ENCODE assay signal across 18 cellular contexts in genomic region chr4:148200960-148201359, GRCh38.
DNase-seq lines count a peak whose midpoint lies in the region; ATAC-seq, FAIRE-seq and TF ChIP-seq lines count a peak whose summit lies in the region.
"Had no signal": no experiment of that assay in that cellular context is flagged by ENCODE, and none has a peak within 500 bp of the region (broad histone marks: within the 10 kb centered on the region; RNA-seq: fewer than 3 reads in every experiment).

No MANE protein-coding gene starts in this region.

- no peaks in the 10 kb centered on the region for H3K9me3 ChIP-seq in HepG2 (ENCODE audit: low read length)
- no peaks in the 10 kb centered on the region for H3K9me3 ChIP-seq in right lobe of liver
- H3K9me3 ChIP-seq in IMR-90 (ENCODE audit: control insufficient read depth, insufficient read depth, low read length), result no peaks in the 10 kb centered on the region
- no peaks in the 10 kb centered on the region for H3K9me3 ChIP-seq in upper lobe of right lung
- H3K9me3 ChIP-seq: BLaER1 treated with 17β-estradiol and CSF1 and Interleukin-3, amounts not matched to agents 10 nM and 100 nM had no signal

- H3K27ac ChIP-seq in HepG2 (ENCODE audit: extremely low read length, insufficient read depth, low read length), result no peak overlapping the region
- no peak overlapping the region for H3K27ac ChIP-seq in right lobe of liver
- no peak overlapping the region for H3K27ac ChIP-seq in IMR-90 (ENCODE audit: insufficient read depth, low read length)
- H3K27ac ChIP-seq in upper lobe of right lung, result no peak overlapping the region
- H3K27ac ChIP-seq: BLaER1 treated with 17β-estradiol and CSF1 and Interleukin-3, amounts not matched to agents 10 nM and 100 nM had no signal

- no peak overlapping the region for H3K27ac Mint-ChIP-seq in activated CD4-positive, alpha-beta T cell treated with anti-CD3 and anti-CD28 coated beads, Interleukin-2, amount 10 ng/mL, durations not matched to agents 7 days and 5 days
- H3K27ac Mint-ChIP-seq: B cell had no signal

- no peak overlapping the region for H2BK5ac ChIP-seq in IMR-90 (ENCODE audit: low read depth, low read length, poor library complexity, severe bottlenecking)

- no peak overlapping the region for H2AK9ac ChIP-seq in IMR-90 (replicated peaks; ENCODE audit: low read depth, low read length, poor library complexity)

- no peak overlapping the region for H2BK20ac ChIP-seq in IMR-90 (ENCODE audit: low read depth, low read length)

- H3K9me3 Mint-ChIP-seq in activated CD4-positive, alpha-beta T cell treated with anti-CD3 and anti-CD28 coated beads, Interleukin-2, amount 10 ng/mL, durations not matched to agents 7 days and 5 days, result no peaks in the 10 kb centered on the region
- H3K9me3 Mint-ChIP-seq: CD8-positive, alpha-beta T cell had no signal

- no peak overlapping the region for H3K4me2 ChIP-seq in HepG2 (ENCODE audit: low read depth, low read length)
- no peak overlapping the region for H3K4me2 ChIP-seq in IMR-90 (ENCODE audit: low read depth, low read length)
- H3K4me2 ChIP-seq: BLaER1 treated with 17β-estradiol and CSF1 and Interleukin-3, amounts not matched to agents 10 nM and 100 nM had no signal

- H3K9ac ChIP-seq in HepG2 (ENCODE audit: insufficient read depth, low read depth, low read length) (no peak overlapping the region), IMR-90 (ENCODE audit: low read depth, low read length) (no peak overlapping the region)
- H3K9ac ChIP-seq: BLaER1 treated with 17β-estradiol and CSF1 and Interleukin-3, amounts not matched to agents 10 nM and 100 nM had no signal

- no peaks in the 10 kb centered on the region for H3K79me1 ChIP-seq in IMR-90 (ENCODE audit: low read depth in 1 of 2, low read length in 2 of 2)

- ATAC-seq in HepG2, result no peak
- no peak for ATAC-seq in right lobe of liver
- 0 out of 2 replicates have a peak, but pooled peaks have one; percentile 29 for ATAC-seq in IMR-90 (ENCODE audit: low read depth)
- ATAC-seq in upper lobe of right lung, result peak; percentile 53
- ATAC-seq: CD8-positive, alpha-beta T cell; HCT116 had no signal

- TF ChIP-seq RAD21 in HepG2 (CRISPR knock-in tag; IDR thresholded peaks at IDR 0.05) (no peak), IMR-90 (IDR thresholded peaks at IDR 0.05; ENCODE audit: low read length) (no peak)

- no peak overlapping the region for H3K56ac ChIP-seq in IMR-90 (ENCODE audit: extremely low read depth, insufficient read depth, low read length)

- no peak overlapping the region for H3K4me3 ChIP-seq in HepG2 (replicated peaks in 1 of 3; ENCODE audit: insufficient read depth in 1 of 3, low read depth in 2 of 3, low read length in 3 of 3)
- H3K4me3 ChIP-seq in right lobe of liver, result no peak overlapping the region
- H3K4me3 ChIP-seq in IMR-90 (ENCODE audit: insufficient read depth, low read depth, low read length), result no peak overlapping the region
- H3K4me3 ChIP-seq in bronchial epithelial cell (ENCODE audit: low read depth, low read length), result no peak overlapping the region
- no peak overlapping the region for H3K4me3 ChIP-seq in upper lobe of right lung
- H3K4me3 ChIP-seq: BLaER1 treated with 17β-estradiol and CSF1 and Interleukin-3, amounts not matched to agents 10 nM and 100 nM had no signal

- TF ChIP-seq CTCF in HepG2 (CRISPR knock-in tag; IDR thresholded peaks at IDR 0.05) (no peak), right lobe of liver (IDR thresholded peaks at IDR 0.05) (no peak), IMR-90 (conservative IDR thresholded peaks at IDR 0.05; ENCODE audit: low read depth, low read length) (no peak), bronchial epithelial cell (IDR thresholded peaks at IDR 0.05; ENCODE audit: insufficient read depth, low read length, severe bottlenecking) (no peak), upper lobe of right lung (IDR thresholded peaks at IDR 0.05) (no peak)

- FAIRE-seq in HepG2 (lab: Jason Lieb, UNC) (no peak), bronchial epithelial cell (lab: Jason Lieb, UNC) (no peak)
- FAIRE-seq: GM12892, GM18507 had no signal

- no peaks in the 10 kb centered on the region for H3K4me1 Mint-ChIP-seq in activated CD4-positive, alpha-beta T cell treated with anti-CD3 and anti-CD28 coated beads, Interleukin-2, amount 10 ng/mL, durations not matched to agents 7 days and 5 days
- H3K4me1 Mint-ChIP-seq: B cell had no signal

- intact Hi-C loops in HepG2 (cut with micrococcal nuclease; ENCODE audit: unreplicated experiment) (no loop called here), right lobe of liver (cut with DNase I) (no loop called here), IMR-90 (cut with micrococcal nuclease) (no loop called here), upper lobe of right lung (cut with DNase I) (no loop called here)

- H2AK5ac ChIP-seq in IMR-90 (ENCODE audit: low read depth, low read length), result no peak overlapping the region

- H3K4me1 ChIP-seq in HepG2 (ENCODE audit: insufficient read depth, low read length) (no peaks in the 10 kb centered on the region), right lobe of liver (peaks cover 0 to 5% (median 0%) of the 10 kb centered on the region in 4 donors), IMR-90 (ENCODE audit: control insufficient read depth, insufficient read depth, low read length) (no peaks in the 10 kb centered on the region), upper lobe of right lung (no peaks in the 10 kb centered on the region)

- BruUV-seq in HepG2 (replicated peaks; lab: Mats Ljungman, UMichigan), result no TSS peak
- no TSS peak for BruUV-seq in IMR-90 (replicated peaks; lab: Mats Ljungman, UMichigan)

- no peaks in the 10 kb centered on the region for H3K36me3 Mint-ChIP-seq in activated CD4-positive, alpha-beta T cell treated with anti-CD3 and anti-CD28 coated beads, Interleukin-2, amount 10 ng/mL, durations not matched to agents 7 days and 5 days (ENCODE audit: low read depth)

- H3K14ac ChIP-seq in IMR-90 (replicated peaks; ENCODE audit: low read depth, low read length), result no peak overlapping the region

- TF ChIP-seq POLR2A in HepG2 (IDR thresholded peaks at IDR 0.05; ENCODE audit: insufficient read depth in 1 of 2, low read depth in 2 of 2, low read length in 2 of 2) (no peak), right lobe of liver (IDR thresholded peaks at IDR 0.05) (no peak), IMR-90 (IDR thresholded peaks at IDR 0.05; ENCODE audit: low read depth, low read length) (no peak)

- WGBS in HepG2 (ENCODE audit: low lambda C conversion rate), result 12% methylated on average over 3 of the region's 3 CpGs
- 96% methylated on average over 3 of the region's 3 CpGs for WGBS in right lobe of liver (ENCODE audit: insufficient coverage, low coverage, low lambda C conversion rate, missing lambda C conversion rate)
- WGBS in IMR-90 (ENCODE audit: extremely low coverage in 2 of 2, insufficient read length in 1 of 2), 2 experiments, result no CpG with 5 or more reads among the region's 3 CpGs

- no peak overlapping the region for H4K91ac ChIP-seq in IMR-90 (ENCODE audit: insufficient read depth, low read depth, low read length)

- no peak overlapping the region for H3K18ac ChIP-seq in IMR-90 (ENCODE audit: low read depth, low read length)

- dilution Hi-C loops in IMR-90 (cut with HindIII; ENCODE audit: low sequenced_read_pairs, unreplicated experiment), result no loop called here

- H3K4me3 Mint-ChIP-seq in activated CD4-positive, alpha-beta T cell treated with anti-CD3 and anti-CD28 coated beads, Interleukin-2, amount 10 ng/mL, durations not matched to agents 7 days and 5 days, result no peak overlapping the region
- H3K4me3 Mint-ChIP-seq: B cell; CD8-positive, alpha-beta T cell had no signal

- no peak overlapping the region for H2BK15ac ChIP-seq in IMR-90 (ENCODE audit: low read depth, low read length)

- H4K5ac ChIP-seq in IMR-90 (ENCODE audit: low read depth, low read length), result no peak overlapping the region

- H2BK120ac ChIP-seq in IMR-90 (ENCODE audit: low read depth, low read length), result no peak overlapping the region

- H4K20me1 ChIP-seq in HepG2 (ENCODE audit: insufficient read depth, low read length), result no peaks in the 10 kb centered on the region
- H4K20me1 ChIP-seq in IMR-90 (ENCODE audit: insufficient read depth, low read length), result no peaks in the 10 kb centered on the region
- H4K20me1 ChIP-seq: BLaER1 treated with 17β-estradiol and CSF1 and Interleukin-3, amounts not matched to agents 10 nM and 100 nM had no signal

- no peaks in the 10 kb centered on the region; a peak in 1 of 5 replicates for H3K27me3 ChIP-seq in HepG2 (ENCODE audit: control insufficient read depth in 1 of 2, insufficient read depth in 2 of 2, low read length in 2 of 2)
- H3K27me3 ChIP-seq in right lobe of liver, result no peaks in the 10 kb centered on the region
- H3K27me3 ChIP-seq in IMR-90 (ENCODE audit: control insufficient read depth, insufficient read depth, low read length), result no peaks in the 10 kb centered on the region
- no peaks in the 10 kb centered on the region for H3K27me3 ChIP-seq in bronchial epithelial cell (ENCODE audit: control insufficient read depth, insufficient read depth, low read length)
- H3K27me3 ChIP-seq in upper lobe of right lung, result no peaks in the 10 kb centered on the region
- H3K27me3 ChIP-seq: BLaER1 treated with 17β-estradiol and CSF1 and Interleukin-3, amounts not matched to agents 10 nM and 100 nM had no signal

- no peak overlapping the region for H3K23ac ChIP-seq in IMR-90 (ENCODE audit: low read depth, low read length)

- POLR2A ChIA-PET in HepG2 (lab: Yijun Ruan, JAX), result no interaction called here
- POLR2A ChIA-PET in IMR-90 (lab: Charles Lee; ENCODE audit: unreplicated experiment), result no interaction called here
- POLR2A ChIA-PET in activated CD4-positive, alpha-beta T cell treated with anti-CD3 and anti-CD28 coated beads, Interleukin-2, amount 10 ng/mL, durations not matched to agents 7 days and 5 days (lab: Charles Lee), result no interaction called here

- H2AFZ ChIP-seq in HepG2 (ENCODE audit: low read length), result no peak overlapping the region
- H2AFZ ChIP-seq in IMR-90 (replicated peaks; ENCODE audit: low read length, poor library complexity), result no peak overlapping the region

- in situ Hi-C loops in HepG2 (cut with HindIII; ENCODE audit: extremely low pct_ligation_motif_present, low pct_unique_long_range_greater_than_20kb) (no loop called here), IMR-90 (cut with MboI; ENCODE audit: low sequenced_read_pairs) (no loop called here)

- no peaks in the 10 kb centered on the region for H3K9me1 ChIP-seq in IMR-90 (ENCODE audit: insufficient read depth, low read length)

- DNase-seq in HepG2 (ENCODE audit: low spot score) (no peak), right lobe of liver (no peak), IMR-90 (peak; percentile 24), bronchial epithelial cell (ENCODE audit: low read depth) (peak; percentile 15), upper lobe of right lung (no peak), NCI-H1417 (lab: John Stamatoyannopoulos, UW) (no peak), Kasumi-1 (lab: John Stamatoyannopoulos, UW) (no peak)
- DNase-seq in activated CD4-positive, alpha-beta T cell treated with anti-CD3 and anti-CD28 coated beads, Interleukin-2, amount 10 ng/mL, durations not matched to agents 7 days and 5 days, result no peak
- DNase-seq: Calu3; CD8-positive, alpha-beta T cell; GDM1; GOT3; H7 had no signal

- TF ChIP-seq EP300 in HepG2 (IDR thresholded peaks at IDR 0.05; ENCODE audit: low read depth in 2 of 2, low read length in 2 of 2) (no peak), HepG2 (CRISPR knock-in tag; IDR thresholded peaks at IDR 0.05; ENCODE audit: borderline replicate concordance) (no peak)

- no peaks in the 10 kb centered on the region for H3K36me3 ChIP-seq in HepG2 (replicated peaks in 1 of 2; ENCODE audit: control insufficient read depth in 1 of 2, insufficient read depth in 2 of 2, low read length in 2 of 2)
- no peaks in the 10 kb centered on the region for H3K36me3 ChIP-seq in right lobe of liver
- H3K36me3 ChIP-seq in IMR-90 (ENCODE audit: control insufficient read depth, insufficient read depth, low read length), result no peaks in the 10 kb centered on the region
- no peaks in the 10 kb centered on the region for H3K36me3 ChIP-seq in bronchial epithelial cell (ENCODE audit: control insufficient read depth, insufficient read depth, low read length)
- H3K36me3 ChIP-seq in upper lobe of right lung, result no peaks in the 10 kb centered on the region
- H3K36me3 ChIP-seq: BLaER1 treated with 17β-estradiol and CSF1 and Interleukin-3, amounts not matched to agents 10 nM and 100 nM had no signal

- H3K4ac ChIP-seq in IMR-90 (ENCODE audit: low read depth, low read length), result no peak overlapping the region

- no peak overlapping the region for H4K8ac ChIP-seq in IMR-90 (ENCODE audit: low read depth in 2 of 2, low read length in 2 of 2)

- no peaks in the 10 kb centered on the region for H3K79me2 ChIP-seq in HepG2 (ENCODE audit: insufficient read depth, low read length)

- CTCF ChIA-PET in HepG2 (lab: Yijun Ruan, JAX; ENCODE audit: low intra/inter-chr PET ratio, low total read pairs) (no interaction called here), IMR-90 (lab: Yijun Ruan, JAX) (no interaction called here)
- CTCF ChIA-PET in activated CD4-positive, alpha-beta T cell treated with anti-CD3 and anti-CD28 coated beads, Interleukin-2, amount 10 ng/mL, durations not matched to agents 7 days and 5 days (lab: Charles Lee), result no interaction called here

- no peaks in the 10 kb centered on the region for H3K27me3 Mint-ChIP-seq in activated CD4-positive, alpha-beta T cell treated with anti-CD3 and anti-CD28 coated beads, Interleukin-2, amount 10 ng/mL, durations not matched to agents 7 days and 5 days
- H3K27me3 Mint-ChIP-seq: B cell had no signal

Comparison
In these comparisons a context has a peak if more than half of its experiments do, and no peak if none do; other contexts are left out.
1. ATAC-seq: peak in IMR-90 (single experiment) and upper lobe of right lung (single experiment); none in HepG2 (single experiment) and right lobe of liver (0 of 4).
2. DNase-seq: peak in IMR-90 (single experiment) and bronchial epithelial cell (single experiment); none in HepG2 (single experiment), right lobe of liver (0 of 3), upper lobe of right lung (single experiment), NCI-H1417 (0 of 3), activated CD4-positive, alpha-beta T cell treated with anti-CD3 and anti-CD28 coated beads, Interleukin-2, amount 10 ng/mL, durations not matched to agents 7 days and 5 days (single experiment) and Kasumi-1 (0 of 2).